ENCODE assay signal across 12 cellular contexts in the genomic region with DNA sequence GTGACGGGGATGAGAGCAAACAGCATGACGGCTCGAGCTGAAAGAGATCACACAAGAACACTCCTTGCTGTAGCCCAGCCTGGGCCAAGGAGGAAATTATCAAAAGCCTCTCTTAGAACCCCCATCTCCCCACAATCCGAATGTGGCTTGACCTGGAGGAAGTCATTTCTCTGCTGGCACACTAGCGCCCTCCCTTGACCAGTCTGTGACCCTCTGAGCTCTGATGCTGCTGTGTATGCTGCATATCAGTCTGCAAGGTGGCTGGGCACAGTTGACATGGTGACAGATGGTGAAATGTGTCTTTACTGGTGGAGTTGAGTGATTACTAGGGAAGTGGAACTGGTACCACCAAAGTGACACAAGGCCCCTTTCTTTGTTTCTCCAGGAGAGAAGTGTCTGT. TPM values are rescaled to one million over a fixed set of nuclear protein-coding genes. Genes with fewer than 3 reads are reported as not detected.
DNase-seq lines count a peak whose midpoint lies in the region; ATAC-seq, FAIRE-seq and TF ChIP-seq lines count a peak whose summit lies in the region.
"Had no signal": no experiment of that assay in that cellular context is flagged by ENCODE, and none has a peak within 500 bp of the region (broad histone marks: within the 10 kb centered on the region; RNA-seq: fewer than 3 reads in every experiment).

No MANE protein-coding gene starts in this region.

- H3K27ac ChIP-seq in DOHH2 (ENCODE audit: low read depth, low read length) = no peak overlapping the region
- no peak overlapping the region for H3K27ac ChIP-seq in PC-3 (ENCODE audit: low read length)
- H3K27ac ChIP-seq: gastrocnemius medialis had no signal

- no peak for ATAC-seq in PC-3
- no peak for ATAC-seq in GM18520 (IDR thresholded peaks at IDR 0.05; ENCODE audit: unreplicated experiment)
- ATAC-seq: gastrocnemius medialis had no signal

- BruUV-seq in PC-3 (replicated peaks; lab: Mats Ljungman, UMichigan) = no TSS peak

- H3K4me3 ChIP-seq in DOHH2 (ENCODE audit: low read length) (no peak overlapping the region), PC-3 (ENCODE audit: low read length) (no peak overlapping the region)
- H3K4me3 ChIP-seq: gastrocnemius medialis had no signal

- no peaks in the 10 kb centered on the region for H3K27me3 ChIP-seq in DOHH2 (ENCODE audit: control insufficient read depth, low read length)
- no peaks in the 10 kb centered on the region for H3K27me3 ChIP-seq in PC-3 (ENCODE audit: low read length)
- H3K27me3 ChIP-seq: gastrocnemius medialis had no signal

- H3F3A ChIP-seq in DOHH2 (ENCODE audit: control insufficient read depth, insufficient read depth) = no peaks in the 10 kb centered on the region
- no peaks in the 10 kb centered on the region for H3F3A ChIP-seq in PC-3 (ENCODE audit: low read length, unreplicated experiment)

- no peak for TF ChIP-seq POLR2A in GM12891 (IDR thresholded peaks at IDR 0.05; ENCODE audit: low read depth, low read length)

- intact Hi-C loops in PC-3 (cut with micrococcal nuclease) = no loop called here

- TF ChIP-seq CTCF in DOHH2 (IDR thresholded peaks at IDR 0.05; ENCODE audit: low read depth, low read length, poor library complexity, severe bottlenecking) (peak; percentile 63), PC-3 (conservative IDR thresholded peaks at IDR 0.05; ENCODE audit: low read depth, low read length) (peak; percentile 47; the same call in 1 of the 2 replicates)

- CTCF ChIA-PET in PC-3 (lab: Charles Lee) = interaction anchor here (0.5 to 0.6 kb wide), 2 partner anchors 154 to 230 kb away, joined by 4 to 5 read pairs; no protein-coding TSS in a partner anchor

- no peak overlapping the region for H2AFZ ChIP-seq in PC-3 (ENCODE audit: low read length)

- no peak overlapping the region for H3K4me2 ChIP-seq in DOHH2 (ENCODE audit: low read length)
- H3K4me2 ChIP-seq in PC-3 (ENCODE audit: low read length) = no peak overlapping the region

- FAIRE-seq in GM12891 (lab: Jason Lieb, UNC) = peak; percentile 31

- no peaks in the 10 kb centered on the region for H3K9me2 ChIP-seq in DOHH2 (replicated peaks; ENCODE audit: control insufficient read depth, low read length)
- H3K9me2 ChIP-seq in PC-3 (replicated peaks; ENCODE audit: low read length) = no peaks in the 10 kb centered on the region

- H3K4me1 ChIP-seq in DOHH2 (ENCODE audit: control insufficient read depth, low read length) (no peaks in the 10 kb centered on the region), PC-3 (ENCODE audit: insufficient read depth, low read length) (peaks cover 22% of the 10 kb centered on the region)
- H3K4me1 ChIP-seq: gastrocnemius medialis had no signal

- no peaks in the 10 kb centered on the region for H4K20me1 ChIP-seq in DOHH2 (ENCODE audit: control insufficient read depth, insufficient read depth, low read depth, low read length)
- H4K20me1 ChIP-seq in PC-3 (ENCODE audit: low read length) = no peaks in the 10 kb centered on the region

- H3K9me3 ChIP-seq in DOHH2 (ENCODE audit: control insufficient read depth, insufficient read depth, low read length) (no peaks in the 10 kb centered on the region), PC-3 (ENCODE audit: low read length) (no peaks in the 10 kb centered on the region)
- H3K9me3 ChIP-seq: gastrocnemius medialis had no signal

- POLR2A ChIA-PET in PC-3 (lab: Charles Lee; ENCODE audit: unreplicated experiment) = no interaction called here

- DNase-seq in GM12891 (ENCODE audit: insufficient read length, low spot score) = no peak
- DNase-seq in PC-3 = no peak
- DNase-seq in iPS-NIHi7 (ENCODE audit: extremely low spot score) = peak; percentile 72
- no peak for DNase-seq in NCI-H510A (lab: John Stamatoyannopoulos, UW)
- no peak for DNase-seq in NK-92 treated with Interleukin-12 subunit alpha and Interleukin-12 subunit beta, amount 100 ng/mL, for 24 hours (lab: John Stamatoyannopoulos, UW)
- DNase-seq in NCI-H1694 (lab: John Stamatoyannopoulos, UW) = no peak
- DNase-seq: activated CD4-positive, alpha-beta T cell treated with anti-CD3 and anti-CD28 coated beads for 48 hours; gastrocnemius medialis; NCI-H510A treated with DMSO at 0.1 percent for 48 hours had no signal

- no peaks in the 10 kb centered on the region for H3K36me3 ChIP-seq in DOHH2 (ENCODE audit: control insufficient read depth, low read length)
- H3K36me3 ChIP-seq in PC-3 (ENCODE audit: low read depth, low read length) = no peaks in the 10 kb centered on the region
- H3K36me3 ChIP-seq: gastrocnemius medialis had no signal

- no peak overlapping the region for H3K9ac ChIP-seq in PC-3 (ENCODE audit: low read length)

- H3K79me2 ChIP-seq in DOHH2 (ENCODE audit: control insufficient read depth, low read length) (no peaks in the 10 kb centered on the region), PC-3 (ENCODE audit: low read length) (no peaks in the 10 kb centered on the region)

TF ChIP-seq in GM12891, 5 proteins besides CTCF, POLR2A, EP300 and RAD21:
- no peak for TF ChIP-seq PAX5 (IDR thresholded peaks at IDR 0.05; ENCODE audit: insufficient read depth, low read length, severe bottlenecking)
- no peak for TF ChIP-seq TAF1 (IDR thresholded peaks at IDR 0.05; ENCODE audit: low read depth, low read length)
- TF ChIP-seq POU2F2 (IDR thresholded peaks at IDR 0.05; ENCODE audit: low read depth, low read length) = no peak
- TF ChIP-seq SPI1 (IDR thresholded peaks at IDR 0.05; ENCODE audit: low read depth, low read length) = peak; percentile 17; the same call in 1 of the 2 replicates
TF ChIP-seq in GM12891: peak in this region for 1.

RNA-seq across cellular contexts. Expression of gene SLC46A2, which starts 3.3 kb away (rescaled TPM):
- polyA plus RNA-seq in GM12891 (2012; ENCODE audit: low read depth, missing spikeins) = 0.03 TPM
- total RNA-seq in PC-3 (2014; rRNA removed) = not detected in 2 replicates
- polyA plus RNA-seq: aorta had no signal
